34 cellular contexts compared by ENCODE assay signal in the genomic region with DNA sequence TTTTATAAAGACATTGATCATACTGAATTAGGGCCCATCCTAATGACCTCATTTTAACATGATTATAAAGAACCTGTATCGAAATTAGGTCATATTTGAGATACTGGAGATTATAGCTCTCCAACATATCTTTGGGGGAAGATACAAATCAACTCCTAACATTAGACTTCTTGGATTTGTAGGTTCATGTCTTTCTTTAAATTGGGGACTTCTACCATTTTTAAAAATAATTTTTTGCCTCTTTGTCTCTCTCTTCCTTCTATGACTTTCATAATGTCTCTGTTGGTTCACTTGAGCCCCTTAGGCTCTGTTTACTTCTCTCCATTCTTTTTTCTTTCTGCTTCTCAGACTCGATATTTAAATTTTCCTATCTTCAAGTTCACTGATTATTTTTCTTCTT. TPM values are rescaled to one million over a fixed set of nuclear protein-coding genes. Genes with fewer than 3 reads are reported as not detected.
A peak's percentile ranks its signal among the peaks of the same experiment; 100 is the strongest.
DNase-seq lines count a peak whose midpoint lies in the region; TF ChIP-seq lines count a peak whose summit lies in the region.
"Had no signal": no experiment of that assay in that cellular context is flagged by ENCODE, and none has a peak within 500 bp of the region (broad histone marks: within the 10 kb centered on the region; RNA-seq: fewer than 3 reads in every experiment).

No MANE protein-coding gene starts in this region.

- H3K4me1 ChIP-seq in HEK293 (ENCODE audit: control insufficient read depth, insufficient read depth, low read length) (no peaks in the 10 kb centered on the region), suprapubic skin (no peaks in the 10 kb centered on the region)
- H3K4me1 ChIP-seq: A549; BE2C; BLaER1; BLaER1 treated with 17β-estradiol and CSF1 and Interleukin-3, amounts not matched to agents 10 nM and 100 nM had no signal

- no peak for DNase-seq in activated naive CD4-positive, alpha-beta T cell treated with anti-CD3 and anti-CD28 coated beads, Interleukin-2, amount 10 ng/mL, durations not matched to agents 7 days and 5 days
- no peak for DNase-seq in suprapubic skin (ENCODE audit: low spot score in 2 of 2)
- DNase-seq: 8988T; ACHN; AML-193; BE2C; C1 segment of cervical spinal cord; Caco-2; Calu3; CD4-positive, alpha-beta memory T cell; CD4-positive, alpha-beta T cell; CD4-positive, CD25-positive, alpha-beta regulatory T cell; CD8-positive, alpha-beta memory T cell; CD8-positive, alpha-beta T cell; COR-L47; DMS 273 treated with DMSO at 0.1 percent for 48 hours; DMS153; DMS53; DMS79; DMS79 treated with DMSO at 0.1 percent for 48 hours; DND-41; EL had no signal

- H3K27ac Mint-ChIP-seq in activated naive CD4-positive, alpha-beta T cell treated with anti-CD3 and anti-CD28 coated beads, Interleukin-2, amount 50 U/mL, for 24 hours, result peak overlapping the region; percentile 63
- no peak overlapping the region for H3K27ac Mint-ChIP-seq in activated naive CD4-positive, alpha-beta T cell treated with anti-CD3 and anti-CD28 coated beads, Interleukin-2, amount 10 ng/mL, durations not matched to agents 7 days and 5 days
- H3K27ac Mint-ChIP-seq: B cell; CD14-positive monocyte; CD4-positive, alpha-beta memory T cell; CD4-positive, alpha-beta T cell; CD4-positive, CD25-positive, alpha-beta regulatory T cell; CD8-positive, alpha-beta memory T cell; CD8-positive, alpha-beta T cell had no signal

- peaks cover 22% of the 10 kb centered on the region for H3K27me3 Mint-ChIP-seq in activated naive CD4-positive, alpha-beta T cell treated with anti-CD3 and anti-CD28 coated beads, Interleukin-2, amount 50 U/mL, for 24 hours
- H3K27me3 Mint-ChIP-seq in activated naive CD4-positive, alpha-beta T cell treated with anti-CD3 and anti-CD28 coated beads, Interleukin-2, amount 10 ng/mL, durations not matched to agents 7 days and 5 days, result peaks cover 3% of the 10 kb centered on the region

- H3K36me3 Mint-ChIP-seq in activated naive CD4-positive, alpha-beta T cell treated with anti-CD3 and anti-CD28 coated beads, Interleukin-2, amount 50 U/mL, for 24 hours, result peaks cover 2% of the 10 kb centered on the region
- H3K36me3 Mint-ChIP-seq in activated naive CD4-positive, alpha-beta T cell treated with anti-CD3 and anti-CD28 coated beads, Interleukin-2, amount 10 ng/mL, durations not matched to agents 7 days and 5 days, result no peaks in the 10 kb centered on the region
- H3K36me3 Mint-ChIP-seq: CD14-positive monocyte; CD4-positive, alpha-beta memory T cell; CD4-positive, CD25-positive, alpha-beta regulatory T cell; CD8-positive, alpha-beta T cell had no signal

- POLR2A ChIA-PET in HEK293 (lab: Yijun Ruan, JAX), result no interaction called here

- no peaks in the 10 kb centered on the region for H3K36me3 ChIP-seq in HEK293 (ENCODE audit: control insufficient read depth in 2 of 2, insufficient read depth in 1 of 2, low read length in 2 of 2)
- H3K36me3 ChIP-seq in suprapubic skin, result no peaks in the 10 kb centered on the region
- H3K36me3 ChIP-seq: BE2C; BLaER1; BLaER1 treated with 17β-estradiol and CSF1 and Interleukin-3, amounts not matched to agents 10 nM and 100 nM had no signal

- TF ChIP-seq CTCF in HEK293 (tag by site-specific recombination; IDR thresholded peaks at IDR 0.05), result no peak
- no peak for TF ChIP-seq CTCF in suprapubic skin (IDR thresholded peaks at IDR 0.05)

- no peaks in the 10 kb centered on the region for H3K9me3 ChIP-seq in HEK293 (ENCODE audit: control insufficient read depth, insufficient read depth, low read depth, low read length)
- peaks cover 3% of the 10 kb centered on the region for H3K9me3 ChIP-seq in suprapubic skin
- H3K9me3 ChIP-seq: A549, BE2C had no signal

- no peaks in the 10 kb centered on the region for H3K4me1 Mint-ChIP-seq in activated naive CD4-positive, alpha-beta T cell treated with anti-CD3 and anti-CD28 coated beads, Interleukin-2, amount 50 U/mL, for 24 hours
- no peaks in the 10 kb centered on the region for H3K4me1 Mint-ChIP-seq in activated naive CD4-positive, alpha-beta T cell treated with anti-CD3 and anti-CD28 coated beads, Interleukin-2, amount 10 ng/mL, durations not matched to agents 7 days and 5 days
- H3K4me1 Mint-ChIP-seq: B cell; CD14-positive monocyte; CD4-positive, alpha-beta memory T cell; CD4-positive, CD25-positive, alpha-beta regulatory T cell; CD8-positive, alpha-beta memory T cell had no signal

- CTCF ChIA-PET in activated naive CD4-positive, alpha-beta T cell treated with anti-CD3 and anti-CD28 coated beads, Interleukin-2, amount 10 ng/mL, durations not matched to agents 7 days and 5 days (lab: Charles Lee), result no interaction called here
- CTCF ChIA-PET in HEK293 (lab: Yijun Ruan, JAX), result no interaction called here

- H3K4me3 ChIP-seq in HEK293 (ENCODE audit: low read depth, low read length) (no peak overlapping the region), suprapubic skin (no peak overlapping the region)
- H3K4me3 ChIP-seq: A549; BLaER1; BLaER1 treated with 17β-estradiol and CSF1 and Interleukin-3, amounts not matched to agents 10 nM and 100 nM had no signal

- peaks cover 13% of the 10 kb centered on the region for H3K9me3 Mint-ChIP-seq in activated naive CD4-positive, alpha-beta T cell treated with anti-CD3 and anti-CD28 coated beads, Interleukin-2, amount 50 U/mL, for 24 hours
- H3K9me3 Mint-ChIP-seq in activated naive CD4-positive, alpha-beta T cell treated with anti-CD3 and anti-CD28 coated beads, Interleukin-2, amount 10 ng/mL, durations not matched to agents 7 days and 5 days, result no peaks in the 10 kb centered on the region
- H3K9me3 Mint-ChIP-seq: CD8-positive, alpha-beta T cell had no signal

- H3K27me3 ChIP-seq in suprapubic skin, result no peaks in the 10 kb centered on the region
- H3K27me3 ChIP-seq: BE2C; BLaER1; BLaER1 treated with 17β-estradiol and CSF1 and Interleukin-3, amounts not matched to agents 10 nM and 100 nM had no signal

- 78% methylated on average over 2 of the region's 2 CpGs for WGBS in suprapubic skin

- H3K27ac ChIP-seq in HEK293 (ENCODE audit: extremely low read depth, low read depth, low read length), result no peak overlapping the region
- H3K27ac ChIP-seq in suprapubic skin, result no peak overlapping the region
- H3K27ac ChIP-seq: 22Rv1; A549; BLaER1; BLaER1 treated with 17β-estradiol and CSF1 and Interleukin-3, amounts not matched to agents 10 nM and 100 nM; C4-2B had no signal

- no peak for TF ChIP-seq POLR2A in suprapubic skin (IDR thresholded peaks at IDR 0.05)

- no peak for TF ChIP-seq EP300 in suprapubic skin (IDR thresholded peaks at IDR 0.05)

- H3K4me3 Mint-ChIP-seq in activated naive CD4-positive, alpha-beta T cell treated with anti-CD3 and anti-CD28 coated beads, Interleukin-2, amount 50 U/mL, for 24 hours, result no peak overlapping the region
- H3K4me3 Mint-ChIP-seq in activated naive CD4-positive, alpha-beta T cell treated with anti-CD3 and anti-CD28 coated beads, Interleukin-2, amount 10 ng/mL, durations not matched to agents 7 days and 5 days, result no peak overlapping the region
- H3K4me3 Mint-ChIP-seq: B cell; CD14-positive monocyte; CD4-positive, alpha-beta memory T cell; CD4-positive, alpha-beta T cell; CD4-positive, CD25-positive, alpha-beta regulatory T cell; CD8-positive, alpha-beta memory T cell; CD8-positive, alpha-beta T cell had no signal

TF ChIP-seq in HEK293, 187 proteins besides CTCF, POLR2A, EP300 and RAD21:
- TF ChIP-seq, protein P1, sequence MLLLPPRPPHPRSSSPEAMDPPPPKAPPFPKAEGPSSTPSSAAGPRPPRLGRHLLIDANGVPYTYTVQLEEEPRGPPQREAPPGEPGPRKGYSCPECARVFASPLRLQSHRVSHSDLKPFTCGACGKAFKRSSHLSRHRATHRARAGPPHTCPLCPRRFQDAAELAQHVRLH (tag by site-specific recombination; IDR thresholded peaks at IDR 0.05), result no peak
- TF ChIP-seq ZNF558 (tag by site-specific recombination; IDR thresholded peaks at IDR 0.05), result peak; percentile 97
TF ChIP-seq in HEK293: peak in this region for 1.

RNA-seq across cellular contexts. Expression of a gene that starts 57.2 kb away (rescaled TPM):
- not detected for total RNA-seq in suprapubic skin
- total RNA-seq: A172; A673; B cell; Calu3; CD4-positive, alpha-beta memory T cell; CD4-positive, CD25-positive, alpha-beta regulatory T cell; CD8-positive, alpha-beta memory T cell; CD8-positive, alpha-beta T cell; Daoy had no signal
